17 cellular contexts compared by ENCODE assay signal in the genomic region with DNA sequence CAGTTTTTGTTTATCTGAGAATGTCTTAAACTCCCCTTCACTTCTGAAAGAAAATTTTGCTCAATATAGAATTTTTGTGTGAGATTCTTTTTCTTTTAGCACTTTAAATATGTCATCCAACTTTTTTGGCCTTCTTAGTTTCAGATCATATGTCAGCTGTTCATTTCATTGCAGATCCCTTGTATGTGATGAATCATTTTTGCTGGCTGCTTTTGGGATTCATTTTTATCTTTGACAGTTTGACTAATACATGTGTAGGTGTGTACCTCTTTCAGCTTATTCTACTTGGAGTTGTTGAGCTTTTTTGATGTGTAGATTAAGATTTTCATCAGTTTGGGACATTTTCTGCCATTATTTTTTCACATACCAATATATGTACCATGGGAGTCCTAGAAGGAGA.
"Had no signal": no experiment of that assay in that cellular context is flagged by ENCODE, and none has a peak within 500 bp of the region (broad histone marks: within the 10 kb centered on the region; RNA-seq: fewer than 3 reads in every experiment).

No MANE protein-coding gene starts in this region.

- H3K27ac ChIP-seq: dorsolateral prefrontal cortex, gastroesophageal sphincter, heart left ventricle, transverse colon, uterus had no signal

- H3K9me3 ChIP-seq: gastroesophageal sphincter, transverse colon, uterus had no signal

- H3K27me3 ChIP-seq: dorsolateral prefrontal cortex, gastroesophageal sphincter, heart left ventricle, transverse colon, uterus had no signal

- H3K4me3 ChIP-seq: dorsolateral prefrontal cortex, gastroesophageal sphincter, heart left ventricle, transverse colon, uterus had no signal

- H3K36me3 ChIP-seq: gastroesophageal sphincter, heart left ventricle, transverse colon, uterus had no signal

- H3K4me1 ChIP-seq: gastroesophageal sphincter, uterus had no signal

- DNase-seq: activated CD8-positive, alpha-beta memory T cell treated with anti-CD3 and anti-CD28 coated beads for 24 hours; activated CD8-positive, alpha-beta memory T cell treated with anti-CD3 and anti-CD28 coated beads, Interleukin-2, amount 50 U/mL, for 48 hours; activated effector memory CD4-positive, alpha-beta T cell treated with anti-CD3 and anti-CD28 coated beads, Interleukin-2, amount 50 U/mL, for 16 hours; activated T-cell treated with anti-CD3 and anti-CD28 coated beads, Interleukin-2, amount 50 U/mL, for 72 hours; dorsolateral prefrontal cortex; endodermal cell; heart left ventricle; mesendoderm; naive thymus-derived CD8-positive, alpha-beta T cell; posterior cingulate gyrus; stimulated activated CD4-positive, alpha-beta T cell treated with anti-CD3 and anti-CD28 coated beads, Interleukin-12 subunit alpha, Interleukin-12 subunit beta, amount 100 ng/mL, for 4 hours; stimulated activated CD4-positive, alpha-beta T cell treated with anti-CD3 and anti-CD28 coated beads, Interleukin-1b, Interleukin-23, amount 100 ng/mL, for 48 hours; stimulated activated naive CD4-positive, alpha-beta T cell treated with Interleukin-2 at 50 U/mL for 16 hours; substantia nigra; transverse colon; uterus had no signal
